ENCODE assay signal across 18 cellular contexts in the genomic region with DNA sequence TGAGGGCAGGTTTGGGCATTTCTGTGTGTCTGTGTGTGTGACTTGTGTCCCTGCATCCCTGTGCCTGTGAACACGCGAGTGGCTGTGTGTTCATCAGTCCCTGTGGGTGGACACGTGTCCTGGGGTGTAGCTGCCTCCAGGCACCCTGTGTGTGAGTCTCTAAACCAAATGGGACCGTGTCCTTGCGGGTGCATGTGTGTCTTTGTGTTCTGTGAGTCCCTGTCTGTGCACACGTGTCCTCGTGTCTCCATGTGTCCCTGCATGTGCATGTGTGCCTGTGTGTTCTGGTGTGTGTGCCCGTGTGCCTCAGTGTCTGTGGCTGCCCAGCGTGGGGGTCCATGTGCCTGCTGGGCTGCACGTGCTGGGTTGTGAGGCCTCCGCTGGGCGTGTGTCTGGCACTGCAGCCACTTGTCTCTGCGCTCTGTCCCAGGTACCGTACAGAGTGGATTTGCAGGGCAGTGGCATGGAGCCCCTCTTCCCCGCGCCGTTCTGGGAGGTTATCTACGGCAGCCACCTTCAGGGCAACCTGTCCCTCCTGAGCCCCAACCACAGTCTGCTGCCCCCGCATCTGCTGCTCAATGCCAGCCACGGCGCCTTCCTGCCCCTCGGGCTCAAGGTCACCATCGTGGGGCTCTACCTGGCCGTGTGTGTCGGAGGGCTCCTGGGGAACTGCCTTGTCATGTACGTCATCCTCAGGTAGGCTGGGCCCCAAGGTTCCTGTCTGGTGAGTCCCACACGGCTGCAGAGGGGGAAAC. TPM values are rescaled to one million over a fixed set of nuclear protein-coding genes. Genes with fewer than 3 reads are reported as not detected.
DNase-seq lines count a peak whose midpoint lies in the region; ATAC-seq and TF ChIP-seq lines count a peak whose summit lies in the region.
"Had no signal": no experiment of that assay in that cellular context is flagged by ENCODE, and none has a peak within 500 bp of the region (broad histone marks: within the 10 kb centered on the region; RNA-seq: fewer than 3 reads in every experiment).

No MANE protein-coding gene starts in this region.

- no peak overlapping the region for H3K4me3 ChIP-seq in left lung
- H3K4me3 ChIP-seq: breast epithelium, heart left ventricle, right atrium auricular region, SJSA1 had no signal

- no peaks in the 10 kb centered on the region for H3K27me3 Mint-ChIP-seq in stimulated activated naive CD8-positive, alpha-beta T cell treated with anti-CD3 and anti-CD28 coated beads, Interleukin-15, amount 100 ng/mL, for 72 hours
- H3K27me3 Mint-ChIP-seq: activated naive CD4-positive, alpha-beta T cell treated with anti-CD3 and anti-CD28 coated beads, Interleukin-2, amount 50 U/mL, for 24 hours had no signal

- H3K4me1 ChIP-seq in left lung: no peaks in the 10 kb centered on the region
- H3K4me1 ChIP-seq: breast epithelium, heart left ventricle, right atrium auricular region, SJSA1 had no signal

- H3K9me3 Mint-ChIP-seq in stimulated activated naive CD8-positive, alpha-beta T cell treated with anti-CD3 and anti-CD28 coated beads, Interleukin-15, amount 100 ng/mL, for 72 hours: peaks cover 5% of the 10 kb centered on the region in 2 donors
- H3K9me3 Mint-ChIP-seq: activated naive CD4-positive, alpha-beta T cell treated with anti-CD3 and anti-CD28 coated beads, Interleukin-2, amount 50 U/mL, for 24 hours had no signal

- no peaks in the 10 kb centered on the region for H3K36me3 ChIP-seq in left lung
- H3K36me3 ChIP-seq: breast epithelium, heart left ventricle, right atrium auricular region, SJSA1 had no signal

- ATAC-seq in stimulated activated naive CD8-positive, alpha-beta T cell treated with anti-CD3 and anti-CD28 coated beads, Interleukin-15, amount 100 ng/mL, for 72 hours: peak; percentile 19
- ATAC-seq in stimulated activated naive CD8-positive, alpha-beta T cell treated with anti-CD3 and anti-CD28 coated beads, Interleukin-15, Interleukin-2, amounts not matched to agents 100 U/mL and 50 U/mL, for 24 hours: no peak
- ATAC-seq in left lung (peak; percentile 24), GM21528 (IDR thresholded peaks at IDR 0.05; ENCODE audit: low FRiP score, unreplicated experiment) (no peak), HG03097 (IDR thresholded peaks at IDR 0.05; ENCODE audit: low FRiP score, unreplicated experiment) (no peak)

- H3K27ac Mint-ChIP-seq in stimulated activated naive CD8-positive, alpha-beta T cell treated with anti-CD3 and anti-CD28 coated beads, Interleukin-15, amount 100 ng/mL, for 72 hours: no peak overlapping the region
- H3K27ac Mint-ChIP-seq: activated naive CD4-positive, alpha-beta T cell treated with anti-CD3 and anti-CD28 coated beads, Interleukin-2, amount 50 U/mL, for 24 hours had no signal

- peaks cover 5% of the 10 kb centered on the region for H3K4me1 Mint-ChIP-seq in stimulated activated naive CD8-positive, alpha-beta T cell treated with anti-CD3 and anti-CD28 coated beads, Interleukin-15, amount 100 ng/mL, for 72 hours

- H3K4me3 Mint-ChIP-seq in stimulated activated naive CD8-positive, alpha-beta T cell treated with anti-CD3 and anti-CD28 coated beads, Interleukin-15, amount 100 ng/mL, for 72 hours: no peak overlapping the region
- H3K4me3 Mint-ChIP-seq: activated naive CD4-positive, alpha-beta T cell treated with anti-CD3 and anti-CD28 coated beads, Interleukin-2, amount 50 U/mL, for 24 hours had no signal

- H3K27ac ChIP-seq in left lung: no peak overlapping the region
- H3K27ac ChIP-seq: breast epithelium, heart left ventricle, right atrium auricular region, SJSA1 had no signal

- TF ChIP-seq CTCF in left lung (IDR thresholded peaks at IDR 0.05): no peak

- H3K9me3 ChIP-seq in left lung: peaks cover 0 to 3% of the 10 kb centered on the region in 2 donors
- H3K9me3 ChIP-seq: breast epithelium, heart left ventricle, right atrium auricular region had no signal

- intact Hi-C loops in left lung (cut with DNase I): no loop called here

- peaks cover 0 to 17% of the 10 kb centered on the region in 2 donors for H3K27me3 ChIP-seq in left lung
- H3K27me3 ChIP-seq: breast epithelium, right atrium auricular region had no signal

- DNase-seq in stimulated activated naive CD8-positive, alpha-beta T cell treated with anti-CD3 and anti-CD28 coated beads, Interleukin-15, amount 100 ng/mL, for 72 hours: no peak
- DNase-seq in stimulated activated naive CD8-positive, alpha-beta T cell treated with anti-CD3 and anti-CD28 coated beads, Interleukin-15, Interleukin-2, amounts not matched to agents 100 U/mL and 50 U/mL, for 24 hours: no peak
- DNase-seq in SK-N-DZ (ENCODE audit: low spot score) (peak; percentile 67), left lung (peak in 1 of 2 donors; percentile 73), DMS153 (lab: John Stamatoyannopoulos, UW) (no peak), kidney glomerular epithelial cell (lab: John Stamatoyannopoulos, UW) (no peak)
- DNase-seq: activated CD4-positive, alpha-beta T cell treated with anti-CD3 and anti-CD28 coated beads for 4 hours; dermis blood vessel endothelial cell; heart left ventricle; NCI-H1048 had no signal

RNA-seq across cellular contexts. Expression of gene LKAAEAR1, which starts 8.2 kb away (rescaled TPM):
- polyA plus RNA-seq in SK-N-DZ (2014; cell fraction: cytosol; rRNA removed): not detected in 2 replicates
- polyA plus RNA-seq in SK-N-DZ (2014; cell fraction: nucleus; rRNA removed): not detected in 2 replicates
- under 1 TPM in 1 of 2 donors, not detected in 1; 0.45 TPM for total RNA-seq in left lung
- total RNA-seq: dermis blood vessel endothelial cell, heart left ventricle, right atrium auricular region, subcutaneous adipose tissue had no signal
- polyA plus RNA-seq: heart left ventricle had no signal

RNA-seq across cellular contexts. Expression of gene OPRL1, which starts 12.6 kb away (rescaled TPM):
- polyA plus RNA-seq in SK-N-DZ (2014; cell fraction: cytosol; rRNA removed): 14.7 and 15.5 TPM in 2 replicates
- 7.1 and 11.7 TPM in 2 replicates for polyA plus RNA-seq in SK-N-DZ (2014; cell fraction: nucleus; rRNA removed)
- 1 to 10 TPM; 1.8 to 2.0 TPM for total RNA-seq in left lung

RNA-seq across cellular contexts. Expression of gene RGS19, which starts 13.1 kb away (rescaled TPM):
- polyA plus RNA-seq in SK-N-DZ (2014; cell fraction: cytosol; rRNA removed): 30.3 and 30.4 TPM in 2 replicates
- 28.4 and 31.8 TPM in 2 replicates for polyA plus RNA-seq in SK-N-DZ (2014; cell fraction: nucleus; rRNA removed)
- 10 to 100 TPM; 23.4 to 63.9 TPM for total RNA-seq in left lung

RNA-seq across cellular contexts. Expression of gene NPBWR2, which starts 14.9 kb away (rescaled TPM):
- not detected in 2 replicates for polyA plus RNA-seq in SK-N-DZ (2014; cell fraction: cytosol; rRNA removed)
- not detected in 2 replicates for polyA plus RNA-seq in SK-N-DZ (2014; cell fraction: nucleus; rRNA removed)
- total RNA-seq in left lung: not detected
- total RNA-seq: breast epithelium, dermis blood vessel endothelial cell, heart left ventricle, right atrium auricular region, SJSA1, subcutaneous adipose tissue had no signal
- polyA plus RNA-seq: esophagus, heart left ventricle had no signal

RNA-seq across cellular contexts. Expression of gene TCEA2, which starts 29.4 kb away (rescaled TPM):
- polyA plus RNA-seq in SK-N-DZ (2014; cell fraction: cytosol; rRNA removed): 33.1 and 37.2 TPM in 2 replicates
- polyA plus RNA-seq in SK-N-DZ (2014; cell fraction: nucleus; rRNA removed): 164 and 170 TPM in 2 replicates
- 10 to 100 TPM; 31.2 to 34.3 TPM for total RNA-seq in left lung

Comparison
In these comparisons a context has a peak if more than half of its experiments do, and no peak if none do; other contexts are left out.
1. ATAC-seq: peak in stimulated activated naive CD8-positive, alpha-beta T cell treated with anti-CD3 and anti-CD28 coated beads, Interleukin-15, amount 100 ng/mL, for 72 hours (single experiment) and left lung (single experiment); none in stimulated activated naive CD8-positive, alpha-beta T cell treated with anti-CD3 and anti-CD28 coated beads, Interleukin-15, Interleukin-2, amounts not matched to agents 100 U/mL and 50 U/mL, for 24 hours (single experiment), GM21528 (single experiment) and HG03097 (single experiment).